1 cellular context compared by ENCODE assay signal in genomic region chr11:129911298-129911697, GRCh38.
TF ChIP-seq lines count a peak whose summit lies in the region.

No MANE protein-coding gene starts in this region.

TF ChIP-seq in SK-N-SH, 30 proteins besides CTCF, POLR2A, EP300 and RAD21 (continued from another document):
- no peak for TF ChIP-seq IRF3 (IDR thresholded peaks at IDR 0.05; ENCODE audit: low read depth, low read length)
- TF ChIP-seq TCF12 (IDR thresholded peaks at IDR 0.05): no peak
- TF ChIP-seq FOSL2 (IDR thresholded peaks at IDR 0.05; ENCODE audit: borderline replicate concordance, low read depth): no peak
- TF ChIP-seq YY1 (IDR thresholded peaks at IDR 0.05; ENCODE audit: low read depth): no peak
- TF ChIP-seq USF1 (IDR thresholded peaks at IDR 0.05; ENCODE audit: borderline replicate concordance, low read depth): no peak
- TF ChIP-seq MAX (IDR thresholded peaks at IDR 0.05; ENCODE audit: low read depth): no peak
- no peak for TF ChIP-seq ELF1 (IDR thresholded peaks at IDR 0.05)
- no peak for TF ChIP-seq FOXJ3 (CRISPR knock-in tag; IDR thresholded peaks at IDR 0.05)
- no peak for TF ChIP-seq RXRA (IDR thresholded peaks at IDR 0.05; ENCODE audit: borderline replicate concordance, low read depth)
- no peak for TF ChIP-seq TEAD4 (IDR thresholded peaks at IDR 0.05; ENCODE audit: borderline replicate concordance, insufficient read depth)
- TF ChIP-seq MEF2A (IDR thresholded peaks at IDR 0.05; ENCODE audit: borderline replicate concordance, low read depth): no peak
